In the genomic region with DNA sequence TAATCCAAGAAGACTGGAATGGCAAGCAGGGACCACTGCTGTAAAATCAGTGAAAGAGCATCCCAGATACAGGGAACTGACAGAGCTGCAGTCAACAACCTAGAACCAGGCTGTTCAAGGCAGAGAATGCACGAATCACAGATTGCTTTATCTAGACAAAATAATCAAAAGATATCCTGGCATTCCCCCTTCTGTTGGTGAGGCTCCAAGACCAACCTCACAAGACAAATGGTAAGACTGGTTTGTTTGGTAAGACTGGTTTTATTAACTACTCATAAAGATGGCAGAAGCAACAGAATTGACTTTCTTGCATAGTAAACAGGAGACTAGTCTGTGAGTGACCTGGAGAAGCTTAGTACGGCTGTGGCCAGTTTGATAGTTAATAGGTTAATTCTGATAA, we compare ENCODE assay signal across 17 cellular contexts.
DNase-seq lines count a peak whose midpoint lies in the region; ATAC-seq, FAIRE-seq and TF ChIP-seq lines count a peak whose summit lies in the region.
"Had no signal": no experiment of that assay in that cellular context is flagged by ENCODE, and none has a peak within 500 bp of the region (broad histone marks: within the 10 kb centered on the region; RNA-seq: fewer than 3 reads in every experiment).

No MANE protein-coding gene starts in this region.

- no peak for FAIRE-seq in astrocyte (lab: Jason Lieb, UNC)
- FAIRE-seq: colon had no signal

- peaks cover 3% of the 10 kb centered on the region for H3K9me3 Mint-ChIP-seq in astrocyte (ENCODE audit: unreplicated experiment)
- H3K9me3 Mint-ChIP-seq: CD8-positive, alpha-beta memory T cell; nephron had no signal

- H3K36me3 Mint-ChIP-seq in astrocyte (ENCODE audit: low read depth, unreplicated experiment) = no peaks in the 10 kb centered on the region
- H3K36me3 Mint-ChIP-seq: CD8-positive, alpha-beta memory T cell had no signal

- peaks cover 20% of the 10 kb centered on the region for H3K4me1 ChIP-seq in astrocyte (ENCODE audit: insufficient read depth, low read length)
- H3K4me1 ChIP-seq: suprapubic skin had no signal

- no peak overlapping the region for H3K27ac Mint-ChIP-seq in astrocyte (ENCODE audit: unreplicated experiment)
- H3K27ac Mint-ChIP-seq: nephron had no signal

- H3K79me2 ChIP-seq in astrocyte (ENCODE audit: insufficient read depth, low read length) = no peaks in the 10 kb centered on the region

- TF ChIP-seq CTCF in C4-2B (conservative IDR thresholded peaks at IDR 0.05) (no peak), astrocyte (IDR thresholded peaks at IDR 0.05; ENCODE audit: insufficient read depth, low read depth, low read length) (no peak)

- no peaks in the 10 kb centered on the region for H3K36me3 ChIP-seq in astrocyte (ENCODE audit: insufficient read depth, low read length)
- H3K36me3 ChIP-seq: suprapubic skin had no signal

- no peak overlapping the region for H3K9ac ChIP-seq in astrocyte (ENCODE audit: low read length)
- H3K9ac ChIP-seq: GM23248 had no signal

- DNase-seq in M059J (ENCODE audit: low read depth) (peak; percentile 33), astrocyte (ENCODE audit: low read depth) (peak; percentile 35), SIG-M5 treated with dmso at 0.1 percent for 504 hours (lab: John Stamatoyannopoulos, UW; ENCODE audit: unreplicated experiment) (no peak), caudate nucleus (lab: John Stamatoyannopoulos, UW) (no peak)
- DNase-seq: activated gamma-delta T cell treated with Interleukin-2 at 50 U/mL for 16 hours; CD8-positive, alpha-beta memory T cell; foreskin melanocyte; GM23248; NCI-H187; NCI-H345 had no signal

- no peaks in the 10 kb centered on the region for H3K9me3 ChIP-seq in astrocyte (ENCODE audit: insufficient read depth, low read depth, low read length)
- H3K9me3 ChIP-seq: suprapubic skin had no signal

- H3K27me3 Mint-ChIP-seq in astrocyte (ENCODE audit: low read depth, unreplicated experiment) = no peaks in the 10 kb centered on the region
- H3K27me3 Mint-ChIP-seq: CD8-positive, alpha-beta memory T cell had no signal

- H3K4me3 ChIP-seq in astrocyte (ENCODE audit: insufficient read depth, low read depth, low read length) = no peak overlapping the region
- H3K4me3 ChIP-seq: GM23248, suprapubic skin had no signal

- H3K4me1 Mint-ChIP-seq in astrocyte (ENCODE audit: low read depth, unreplicated experiment) = peaks cover 26% of the 10 kb centered on the region
- H3K4me1 Mint-ChIP-seq: nephron had no signal

- H4K20me1 ChIP-seq in astrocyte (ENCODE audit: insufficient read depth, low read length) = no peaks in the 10 kb centered on the region

- H3K27me3 ChIP-seq in astrocyte (ENCODE audit: insufficient read depth, low read length) = peaks cover 3% of the 10 kb centered on the region
- H3K27me3 ChIP-seq: suprapubic skin had no signal

- H2AFZ ChIP-seq in astrocyte (ENCODE audit: low read depth, low read length) = no peak overlapping the region
- H2AFZ ChIP-seq: GM23248 had no signal

- H3K4me2 ChIP-seq in astrocyte (ENCODE audit: low read length) = no peak overlapping the region

- no peak overlapping the region for H3K4me3 Mint-ChIP-seq in astrocyte (ENCODE audit: unreplicated experiment)
- H3K4me3 Mint-ChIP-seq: CD8-positive, alpha-beta memory T cell; nephron had no signal

- ATAC-seq in GM18907 (IDR thresholded peaks at IDR 0.05; ENCODE audit: unreplicated experiment) (peak; percentile 15), GM21528 (IDR thresholded peaks at IDR 0.05; ENCODE audit: low FRiP score, unreplicated experiment) (no peak), HG02884 (IDR thresholded peaks at IDR 0.05; ENCODE audit: unreplicated experiment) (no peak)

- peak overlapping the region; percentile 48; the same call in 1 of the 2 replicates for H3K27ac ChIP-seq in C4-2B
- no peak overlapping the region for H3K27ac ChIP-seq in astrocyte (ENCODE audit: low read depth, low read length)
- H3K27ac ChIP-seq in caudate nucleus (ENCODE audit: low read depth, low read length) = no peak overlapping the region
- H3K27ac ChIP-seq: GM23248, suprapubic skin had no signal

Comparison
In these comparisons a context has a peak if more than half of its experiments do, and no peak if none do; other contexts are left out.
1. DNase-seq: peak in M059J (single experiment) and astrocyte (single experiment); none in SIG-M5 treated with dmso at 0.1 percent for 504 hours (single experiment) and caudate nucleus (0 of 61).